Comparison of ENCODE assay signal across 35 cellular contexts in the genomic region with DNA sequence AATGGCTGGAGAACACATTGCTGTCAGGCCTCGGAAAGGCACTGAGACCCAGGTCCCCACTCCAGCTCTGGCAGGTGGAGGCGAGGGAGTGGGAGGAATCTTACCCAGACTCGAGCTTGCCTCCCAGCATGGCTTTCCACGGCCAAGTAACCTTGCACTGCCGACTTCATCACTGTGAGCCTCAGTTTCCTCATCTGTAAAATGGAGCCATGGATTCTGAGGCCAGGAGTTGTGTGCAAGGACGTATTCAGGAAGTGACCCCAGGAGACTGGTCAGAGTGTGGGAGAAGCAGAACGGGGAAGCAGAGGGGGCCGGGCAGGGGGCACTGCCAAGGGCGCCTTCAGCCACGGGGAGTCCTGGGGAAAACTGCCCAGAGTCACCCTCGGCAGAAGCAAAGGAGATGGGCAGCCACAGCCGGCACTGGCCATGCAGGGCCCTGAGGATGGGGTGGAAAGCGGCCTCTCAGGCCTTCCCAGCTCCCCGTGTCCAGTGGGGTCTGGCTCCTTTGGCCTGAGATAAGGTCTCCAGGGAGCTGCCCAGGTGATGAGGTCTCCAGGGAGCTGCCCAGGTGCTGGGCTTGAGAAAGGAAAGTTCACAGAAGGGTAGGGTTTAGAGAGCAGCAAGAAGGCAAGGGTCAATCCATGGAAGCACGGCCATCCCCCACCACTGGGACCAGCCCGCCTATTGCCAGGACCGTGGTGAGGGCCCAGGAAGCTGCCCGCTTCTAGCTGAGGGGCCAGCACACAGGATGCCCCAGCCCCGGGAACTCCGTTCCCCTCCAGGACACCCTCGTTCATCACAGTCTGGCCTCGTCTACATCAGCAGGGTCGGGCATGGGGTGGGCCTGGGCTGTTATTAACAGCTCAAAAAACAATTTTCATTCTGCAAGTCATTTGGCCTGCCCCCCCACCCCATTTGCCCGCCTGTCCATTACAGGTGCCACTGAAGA. TPM values are rescaled to one million over a fixed set of nuclear protein-coding genes. Genes with fewer than 3 reads are reported as not detected.
"Had no signal": no experiment of that assay in that cellular context is flagged by ENCODE, and none has a peak within 500 bp of the region (broad histone marks: within the 10 kb centered on the region; RNA-seq: fewer than 3 reads in every experiment).

No MANE protein-coding gene starts in this region.

- DNase-seq: colonic mucosa; effector CD8-positive, alpha-beta T cell; endodermal cell; foreskin fibroblast; gastrocnemius medialis; left cardiac atrium; mammary epithelial cell; mesendoderm; midbrain; naive thymus-derived CD4-positive, alpha-beta T cell; nucleus accumbens; ovary; small intestine; stimulated activated CD4-positive, alpha-beta T cell treated with anti-CD3 and anti-CD28 coated beads, Interleukin-12 subunit alpha, Interleukin-12 subunit beta, amount 100 ng/mL, for 4 hours; stimulated activated CD4-positive, alpha-beta T cell treated with anti-CD3 and anti-CD28 coated beads, Interleukin-1b, Interleukin-23, amount 100 ng/mL, for 48 hours; stimulated activated CD4-positive, alpha-beta T cell treated with anti-CD3 and anti-CD28 coated beads, Interleukin-4, amount 100 ng/mL, for 1 hour; stimulated activated CD8-positive, alpha-beta memory T cell treated with anti-CD3 and anti-CD28 coated beads, Interleukin-4, amount 100 ng/mL, for 48 hours; stimulated activated naive CD4-positive, alpha-beta T cell; stimulated activated naive CD8-positive, alpha-beta T cell treated with anti-CD3 and anti-CD28 coated beads, Interleukin-15, amount 100 ng/mL, for 72 hours; transverse colon; upper lobe of right lung; uterus had no signal

- H3K36me3 ChIP-seq: colonic mucosa, gastrocnemius medialis, heart left ventricle, left lung, neural progenitor cell, ovary, right lobe of liver, suprapubic skin, transverse colon, upper lobe of right lung, uterus had no signal

- H3K4me1 ChIP-seq: colonic mucosa, gastrocnemius medialis, left lung, neural progenitor cell, right lobe of liver, suprapubic skin, transverse colon, upper lobe of right lung, uterus had no signal

- H3K4me3 ChIP-seq: colonic mucosa, gastrocnemius medialis, heart left ventricle, hepatocyte, left lung, neural progenitor cell, ovary, right lobe of liver, suprapubic skin, transverse colon, upper lobe of right lung, uterus had no signal

- FAIRE-seq: small intestine had no signal

- H3K36me3 Mint-ChIP-seq: naive thymus-derived CD4-positive, alpha-beta T cell; neural progenitor cell had no signal

- H3K27ac ChIP-seq: colonic mucosa, epithelial cell of prostate, gastrocnemius medialis, heart left ventricle, hepatocyte, left lung, neural progenitor cell, ovary, right lobe of liver, suprapubic skin, transverse colon, upper lobe of right lung, uterus had no signal

- ATAC-seq: esophagus mucosa; gastrocnemius medialis; left cardiac atrium; left lung; naive thymus-derived CD4-positive, alpha-beta T cell; right lobe of liver; stimulated activated naive CD8-positive, alpha-beta T cell treated with anti-CD3 and anti-CD28 coated beads, Interleukin-15, amount 100 ng/mL, for 72 hours; upper lobe of right lung had no signal

- H3K4me3 Mint-ChIP-seq: dendritic cell treated with granulocyte-macrophage colony-stimulating factor and Interleukin-4, amounts not matched to agents 40 ng/mL and 50 ng/mL, for 4 days; endodermal cell; naive thymus-derived CD4-positive, alpha-beta T cell; nephron; neural progenitor cell; stimulated activated naive CD8-positive, alpha-beta T cell treated with anti-CD3 and anti-CD28 coated beads, Interleukin-15, amount 100 ng/mL, for 72 hours had no signal

- H3K9me3 ChIP-seq: colonic mucosa, gastrocnemius medialis, heart left ventricle, left lung, ovary, right lobe of liver, suprapubic skin, transverse colon, upper lobe of right lung, uterus had no signal

- H3K4me1 Mint-ChIP-seq: endodermal cell; naive thymus-derived CD4-positive, alpha-beta T cell; nephron; stimulated activated naive CD8-positive, alpha-beta T cell treated with anti-CD3 and anti-CD28 coated beads, Interleukin-15, amount 100 ng/mL, for 72 hours had no signal

- H3K4me2 ChIP-seq: hepatocyte, neural progenitor cell had no signal

- H3K9ac ChIP-seq: neural progenitor cell had no signal

- H2AFZ ChIP-seq: hepatocyte, neural progenitor cell had no signal

- H3K27me3 ChIP-seq: colonic mucosa, ovary, right lobe of liver, uterus had no signal

- H3K27ac Mint-ChIP-seq: dendritic cell treated with granulocyte-macrophage colony-stimulating factor and Interleukin-4, amounts not matched to agents 40 ng/mL and 50 ng/mL, for 4 days; endodermal cell; naive thymus-derived CD4-positive, alpha-beta T cell; nephron; neural progenitor cell; stimulated activated naive CD8-positive, alpha-beta T cell treated with anti-CD3 and anti-CD28 coated beads, Interleukin-15, amount 100 ng/mL, for 72 hours had no signal

- H3K79me2 ChIP-seq: hepatocyte had no signal

- H3K9me3 Mint-ChIP-seq: dendritic cell treated with granulocyte-macrophage colony-stimulating factor and Interleukin-4, amounts not matched to agents 40 ng/mL and 50 ng/mL, for 4 days; endodermal cell; neural progenitor cell; stimulated activated naive CD8-positive, alpha-beta T cell treated with anti-CD3 and anti-CD28 coated beads, Interleukin-15, amount 100 ng/mL, for 72 hours had no signal

RNA-seq across cellular contexts. Expression of a gene that starts 34.3 kb away (rescaled TPM):
- total RNA-seq: colonic mucosa; endodermal cell; esophagus mucosa; glomerular endothelial cell; hepatocyte; left lung; mucosa of gallbladder; naive thymus-derived CD4-positive, alpha-beta T cell; pulmonary artery endothelial cell; right lobe of liver; transverse colon; upper lobe of right lung had no signal
- polyA plus RNA-seq: mammary epithelial cell; naive thymus-derived CD4-positive, alpha-beta T cell; small intestine had no signal
